In genomic region chr12:34209259-34209835, GRCh38 we compare ENCODE assay signal across 24 cellular contexts.
DNase-seq lines count a peak whose midpoint lies in the region; ATAC-seq, FAIRE-seq and TF ChIP-seq lines count a peak whose summit lies in the region.
"Had no signal": no experiment of that assay in that cellular context is flagged by ENCODE, and none has a peak within 500 bp of the region (broad histone marks: within the 10 kb centered on the region; RNA-seq: fewer than 3 reads in every experiment).

No MANE protein-coding gene starts in this region.

- 41% methylated on average over 21 of the region's 22 CpGs for WGBS in HepG2 (ENCODE audit: low lambda C conversion rate)
- 50% methylated on average over 18 of the region's 22 CpGs for WGBS in right lobe of liver (ENCODE audit: insufficient coverage, low coverage, low lambda C conversion rate, missing lambda C conversion rate)
- WGBS in K562 (ENCODE audit: insufficient coverage, low coverage, missing lambda C conversion rate), result 39% methylated on average over 22 of the region's 22 CpGs

- H2AFZ ChIP-seq in HepG2 (ENCODE audit: low read length) (no peak overlapping the region), K562 (ENCODE audit: low read depth, low read length) (no peak overlapping the region), osteoblast (ENCODE audit: low read length) (no peak overlapping the region)
- H2AFZ ChIP-seq: GM23338 had no signal

- H3K36me3 Mint-ChIP-seq in CD14-positive monocyte, result no peaks in the 10 kb centered on the region
- H3K36me3 Mint-ChIP-seq: CD4-positive, alpha-beta memory T cell had no signal

- CTCF ChIA-PET in HepG2 (lab: Yijun Ruan, JAX; ENCODE audit: low intra/inter-chr PET ratio, low total read pairs) (no interaction called here), K562 (lab: Yijun Ruan, JAX; ENCODE audit: low intra/inter-chr PET ratio) (no interaction called here), HEK293T (lab: Yijun Ruan, JAX) (no interaction called here)

- H3K36me3 ChIP-seq in HepG2 (replicated peaks in 1 of 2; ENCODE audit: control insufficient read depth in 1 of 2, insufficient read depth in 2 of 2, low read length in 2 of 2) (no peaks in the 10 kb centered on the region), right lobe of liver (no peaks in the 10 kb centered on the region), K562 (ENCODE audit: control insufficient read depth, insufficient read depth, low read length) (no peaks in the 10 kb centered on the region), osteoblast (ENCODE audit: insufficient read depth, low read length) (no peaks in the 10 kb centered on the region)
- H3K36me3 ChIP-seq: BE2C; BLaER1 treated with 17β-estradiol and CSF1 and Interleukin-3, amounts not matched to agents 10 nM and 100 nM had no signal

- ATAC-seq in HepG2 (peak; percentile 44; the same call in 2 of the 3 replicates), right lobe of liver (no peak), K562 (peak; percentile 19; the same call in 1 of the 3 replicates), HG02840 (IDR thresholded peaks at IDR 0.05; ENCODE audit: low FRiP score, unreplicated experiment) (no peak)
- ATAC-seq: A549, GM23338, HCT116 had no signal

- H3K27ac ChIP-seq in HepG2 (ENCODE audit: extremely low read length, insufficient read depth, low read length) (no peak overlapping the region), right lobe of liver (no peak overlapping the region), K562 (ENCODE audit: extremely low read depth, low read depth, low read length) (no peak overlapping the region), osteoblast (ENCODE audit: low read depth, low read length) (no peak overlapping the region)
- H3K27ac ChIP-seq: A549; BLaER1 treated with 17β-estradiol and CSF1 and Interleukin-3, amounts not matched to agents 10 nM and 100 nM had no signal

- intact Hi-C loops in HepG2 (cut with micrococcal nuclease; ENCODE audit: unreplicated experiment) (no loop called here), right lobe of liver (cut with DNase I) (no loop called here), K562 (cut with micrococcal nuclease) (no loop called here), CD14-positive monocyte (cut with micrococcal nuclease) (no loop called here)

- H3K27me3 ChIP-seq in HepG2 (ENCODE audit: control insufficient read depth in 1 of 2, insufficient read depth in 2 of 2, low read length in 2 of 2) (peaks cover 0 to 1% of the 10 kb centered on the region in 2 experiments; a peak in 1 of 5 replicates), right lobe of liver (no peaks in the 10 kb centered on the region), K562 (ENCODE audit: control insufficient read depth in 2 of 2, insufficient read depth in 2 of 2, low read length in 2 of 2) (peaks cover 3 to 52% of the 10 kb centered on the region in 2 experiments; a peak in 3 of 5 replicates), osteoblast (ENCODE audit: insufficient read depth, low read length) (no peaks in the 10 kb centered on the region)
- H3K27me3 ChIP-seq: BE2C; BLaER1 treated with 17β-estradiol and CSF1 and Interleukin-3, amounts not matched to agents 10 nM and 100 nM had no signal

- H3K27ac Mint-ChIP-seq in CD14-positive monocyte, result no peak overlapping the region
- H3K27ac Mint-ChIP-seq: CD4-positive, alpha-beta memory T cell; GM23338; H9; HFFc6 had no signal

- POLR2A ChIA-PET in HepG2 (lab: Yijun Ruan, JAX) (no interaction called here), K562 (lab: Yijun Ruan, JAX) (no interaction called here), HEK293T (lab: Yijun Ruan, JAX) (no interaction called here)

- H4K20me1 ChIP-seq in HepG2 (ENCODE audit: insufficient read depth, low read length) (no peaks in the 10 kb centered on the region), K562 (replicated peaks; ENCODE audit: control insufficient read depth, insufficient read depth, low read length) (no peaks in the 10 kb centered on the region), osteoblast (ENCODE audit: insufficient read depth, low read length) (no peaks in the 10 kb centered on the region)
- H4K20me1 ChIP-seq: BLaER1 treated with 17β-estradiol and CSF1 and Interleukin-3, amounts not matched to agents 10 nM and 100 nM had no signal

- TF ChIP-seq EP300 in HepG2 (IDR thresholded peaks at IDR 0.05; ENCODE audit: low read depth in 2 of 2, low read length in 2 of 2) (no peak), HepG2 (CRISPR knock-in tag; IDR thresholded peaks at IDR 0.05; ENCODE audit: borderline replicate concordance) (no peak), K562 (IDR thresholded peaks at IDR 0.05; ENCODE audit: low read length) (no peak)

- peaks cover 35 to 70% (median 59%) of the 10 kb centered on the region in 7 donors for H3K9me3 Mint-ChIP-seq in CD14-positive monocyte

- no peak overlapping the region for H3K9ac ChIP-seq in HepG2 (ENCODE audit: insufficient read depth, low read depth, low read length)
- no peak overlapping the region for H3K9ac ChIP-seq in K562 (ENCODE audit: insufficient read depth in 1 of 2, low read depth in 2 of 2, low read length in 2 of 2)
- H3K9ac ChIP-seq: BLaER1 treated with 17β-estradiol and CSF1 and Interleukin-3, amounts not matched to agents 10 nM and 100 nM had no signal

- TF ChIP-seq POLR2A in HepG2 (IDR thresholded peaks at IDR 0.05; ENCODE audit: insufficient read depth in 1 of 2, low read depth in 2 of 2, low read length in 2 of 2) (no peak), right lobe of liver (IDR thresholded peaks at IDR 0.05) (no peak), K562 (conservative IDR thresholded peaks at IDR 0.05) (no peak)

- BruUV-seq in HepG2 (replicated peaks; lab: Mats Ljungman, UMichigan) (no TSS peak), K562 (replicated peaks; lab: Mats Ljungman, UMichigan) (no TSS peak)

- H3K4me2 ChIP-seq in HepG2 (ENCODE audit: low read depth, low read length) (no peak overlapping the region), K562 (ENCODE audit: insufficient read depth, low read length) (no peak overlapping the region), osteoblast (ENCODE audit: insufficient read depth, low read length) (no peak overlapping the region)
- H3K4me2 ChIP-seq: A549; BLaER1 treated with 17β-estradiol and CSF1 and Interleukin-3, amounts not matched to agents 10 nM and 100 nM; GM23338 had no signal

- H3K27me3 Mint-ChIP-seq in CD14-positive monocyte (ENCODE audit: low read depth in 3 of 3), result peaks cover 0 to 9% (median 0%) of the 10 kb centered on the region in 3 donors
- H3K27me3 Mint-ChIP-seq: CD4-positive, alpha-beta memory T cell had no signal

- H3K9me3 ChIP-seq in HepG2 (ENCODE audit: low read length), result no peaks in the 10 kb centered on the region
- no peaks in the 10 kb centered on the region for H3K9me3 ChIP-seq in right lobe of liver
- no peaks in the 10 kb centered on the region for H3K9me3 ChIP-seq in K562 (replicated peaks; ENCODE audit: control insufficient read depth, insufficient read depth, low read depth, low read length)
- no peaks in the 10 kb centered on the region for H3K9me3 ChIP-seq in osteoblast (ENCODE audit: low read depth, low read length)
- H3K9me3 ChIP-seq: A549; BE2C; BLaER1 treated with 17β-estradiol and CSF1 and Interleukin-3, amounts not matched to agents 10 nM and 100 nM had no signal

- no peaks in the 10 kb centered on the region for H3K79me2 ChIP-seq in HepG2 (ENCODE audit: insufficient read depth, low read length)
- H3K79me2 ChIP-seq in K562 (ENCODE audit: control insufficient read depth, insufficient read depth, low read length), result no peaks in the 10 kb centered on the region
- H3K79me2 ChIP-seq in osteoblast (ENCODE audit: insufficient read depth, low read length), result no peaks in the 10 kb centered on the region

- no peaks in the 10 kb centered on the region for H3K4me1 ChIP-seq in HepG2 (ENCODE audit: insufficient read depth, low read length)
- H3K4me1 ChIP-seq in right lobe of liver, result no peaks in the 10 kb centered on the region
- H3K4me1 ChIP-seq in K562 (replicated peaks in 1 of 2; ENCODE audit: control insufficient read depth in 2 of 2, insufficient read depth in 2 of 2, low read length in 2 of 2), result peaks cover 0 to 27% of the 10 kb centered on the region in 2 experiments; a peak in 2 of 5 replicates
- H3K4me1 ChIP-seq in osteoblast (ENCODE audit: insufficient read depth, low read length), result no peaks in the 10 kb centered on the region
- H3K4me1 ChIP-seq: A549, BE2C had no signal

- no peak for TF ChIP-seq CTCF in HepG2 (CRISPR knock-in tag; IDR thresholded peaks at IDR 0.05)
- no peak for TF ChIP-seq CTCF in right lobe of liver (IDR thresholded peaks at IDR 0.05)
- TF ChIP-seq CTCF in K562 (IDR thresholded peaks at IDR 0.05 in 2 of 3, conservative IDR thresholded peaks at IDR 0.05 in 1 of 3; ENCODE audit: insufficient read depth in 2 of 3, low read depth in 1 of 3, low read length in 3 of 3), result no peak
- TF ChIP-seq CTCF in osteoblast (IDR thresholded peaks at IDR 0.05; ENCODE audit: extremely low read depth, low read depth, low read length), result no peak
- no peak for TF ChIP-seq CTCF in CD14-positive monocyte (IDR thresholded peaks at IDR 0.05)

- FAIRE-seq in HepG2 (lab: Jason Lieb, UNC) (no peak), K562 (lab: Jason Lieb, UNC) (no peak)
- FAIRE-seq: A549, GM12891 had no signal

- H3K4me3 Mint-ChIP-seq in CD14-positive monocyte, result no peak overlapping the region
- H3K4me3 Mint-ChIP-seq: CD4-positive, alpha-beta memory T cell; GM23338; H9; HFFc6 had no signal

- no peaks in the 10 kb centered on the region for H3K9me1 ChIP-seq in K562 (ENCODE audit: control insufficient read depth, insufficient read depth, low read length)

- in situ Hi-C loops in HepG2 (cut with HindIII; ENCODE audit: extremely low pct_ligation_motif_present, low pct_unique_long_range_greater_than_20kb) (loop anchor here (25.0 kb wide), 1 partner anchor 1272 kb away; no protein-coding TSS in a partner anchor), K562 (cut with MboI) (no loop called here)

- H3K4me1 Mint-ChIP-seq in CD14-positive monocyte, result no peaks in the 10 kb centered on the region
- H3K4me1 Mint-ChIP-seq: CD4-positive, alpha-beta memory T cell; GM23338; H9 had no signal

- DNase-seq in HepG2 (ENCODE audit: low spot score) (no peak), right lobe of liver (no peak), K562 (ENCODE audit: extremely low read depth in 1 of 4, low spot score in 3 of 4) (no peak), osteoblast (ENCODE audit: insufficient read length, low spot score, missing footprints) (peak; percentile 85), CD14-positive monocyte (ENCODE audit: low spot score) (no peak), HEK293T (ENCODE audit: extremely low spot score) (no peak)
- DNase-seq: 8988T; ACHN; AML-193; BE2C; Calu3; CD4-positive, alpha-beta memory T cell; COR-L47; DMS53; DMS79 treated with DMSO at 0.1 percent for 48 hours; GF-D8; H9; HFFc6 had no signal

- H3K4me3 ChIP-seq in HepG2 (replicated peaks in 1 of 3; ENCODE audit: insufficient read depth in 1 of 3, low read depth in 2 of 3, low read length in 3 of 3) (no peak overlapping the region), right lobe of liver (no peak overlapping the region), K562 (no peak overlapping the region), osteoblast (ENCODE audit: insufficient read depth, low read length) (no peak overlapping the region)
- H3K4me3 ChIP-seq: A549; BLaER1 treated with 17β-estradiol and CSF1 and Interleukin-3, amounts not matched to agents 10 nM and 100 nM; GM23338 had no signal

- no peak for TF ChIP-seq RAD21 in HepG2 (CRISPR knock-in tag; IDR thresholded peaks at IDR 0.05)
- TF ChIP-seq RAD21 in K562 (CRISPR knock-in tag; conservative IDR thresholded peaks at IDR 0.05 in 1 of 2, IDR thresholded peaks at IDR 0.05 in 1 of 2), result no peak

TF ChIP-seq in HEK293T, 16 proteins besides CTCF, POLR2A, EP300 and RAD21 (continues in another document):
- no peak for TF ChIP-seq TARDBP (IDR thresholded peaks at IDR 0.05)
- no peak for TF ChIP-seq NFRKB (IDR thresholded peaks at IDR 0.05)

Comparison
In these comparisons a context has a peak if more than half of its experiments do, and no peak if none do; other contexts are left out.
1. ATAC-seq: peak in HepG2 (single experiment) and K562 (single experiment); none in right lobe of liver (0 of 4) and HG02840 (single experiment).